In the genomic region with DNA sequence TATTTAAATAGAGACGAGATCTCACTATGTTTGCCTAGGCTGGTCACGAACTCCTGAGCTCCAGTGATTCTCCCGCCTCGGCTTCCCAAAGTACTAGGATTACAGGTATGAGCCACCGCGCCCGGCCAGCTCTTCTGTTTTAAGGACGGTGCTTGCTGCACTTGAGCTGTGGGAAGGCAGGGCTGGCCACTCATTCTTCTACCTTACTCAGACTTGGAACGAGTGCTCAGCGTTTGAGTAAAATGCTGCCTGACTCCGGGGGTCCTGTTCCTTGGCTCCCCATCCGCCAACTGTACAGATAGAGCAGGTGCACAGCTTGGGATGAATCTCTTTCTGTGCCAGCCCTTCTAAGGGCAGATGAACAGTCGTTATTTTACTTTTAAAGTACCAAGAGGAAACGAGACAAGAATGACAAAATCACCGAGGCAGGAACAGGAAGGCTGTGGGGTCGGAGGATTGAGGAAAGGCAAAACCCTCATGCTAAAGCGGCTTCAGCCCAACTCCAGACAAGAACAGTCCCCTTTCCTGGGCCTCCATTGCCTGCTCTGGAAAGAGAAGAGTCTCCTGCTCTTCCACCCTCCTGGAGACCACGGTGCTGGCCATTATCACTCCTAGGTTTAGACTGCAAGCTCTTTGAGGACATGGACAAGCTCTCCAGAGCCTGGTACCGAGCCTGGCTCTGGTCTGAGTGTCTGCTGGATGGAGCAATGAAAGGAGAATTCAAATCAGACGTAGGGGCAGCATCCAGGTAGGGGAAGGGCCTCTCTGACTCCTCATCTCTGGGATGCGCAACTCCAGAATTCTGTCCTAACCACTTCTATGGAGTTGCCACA, we compare ENCODE assay signal across 8 cellular contexts. TPM values are rescaled to one million over a fixed set of nuclear protein-coding genes. Genes with fewer than 3 reads are reported as not detected.
DNase-seq lines count a peak whose midpoint lies in the region; ATAC-seq and TF ChIP-seq lines count a peak whose summit lies in the region.

No MANE protein-coding gene starts in this region.

- peak overlapping the region; percentile 91 to 98 for H3K27ac ChIP-seq in ascending aorta
- H3K27ac ChIP-seq in mucosa of rectum (ENCODE audit: low read depth in 2 of 2, low read length in 2 of 2) = peak overlapping the region; percentile 99 to 100

- no peak for TF ChIP-seq CTCF in ascending aorta (IDR thresholded peaks at IDR 0.05)

- intact Hi-C loops in ascending aorta (cut with DNase I) = loop anchor here (2.0 kb wide), 1 partner anchor 38 kb away; the partner anchor contains the start of gene DNAL4

- peaks cover 12 to 23% of the 10 kb centered on the region in 2 donors for H3K4me1 ChIP-seq in ascending aorta
- H3K4me1 ChIP-seq in mucosa of rectum (ENCODE audit: control insufficient read depth in 2 of 2, insufficient read depth in 2 of 2, low read length in 2 of 2) = peaks cover 24 to 26% of the 10 kb centered on the region in 2 donors

- H3K9me3 ChIP-seq in MG63 (no peaks in the 10 kb centered on the region), ascending aorta (no peaks in the 10 kb centered on the region), mucosa of rectum (ENCODE audit: control insufficient read depth in 2 of 2, low read length in 2 of 2) (no peaks in the 10 kb centered on the region)

- H3K4me3 ChIP-seq in MG63 (peak overlapping the region; percentile 58), ascending aorta (peak overlapping the region; percentile 72 to 79), mucosa of rectum (ENCODE audit: low read length in 2 of 2) (peak overlapping the region; percentile 71 to 82)

- H3K36me3 ChIP-seq in MG63 = peaks cover 20% of the 10 kb centered on the region
- H3K36me3 ChIP-seq in ascending aorta = peaks cover 15 to 17% of the 10 kb centered on the region in 2 donors
- H3K36me3 ChIP-seq in mucosa of rectum (ENCODE audit: control insufficient read depth in 2 of 2, insufficient read depth in 2 of 2, low read length in 2 of 2) = peaks cover 6 to 11% of the 10 kb centered on the region in 2 donors

- ATAC-seq in GM19455 (IDR thresholded peaks at IDR 0.05; ENCODE audit: unreplicated experiment) = no peak
- no peak for ATAC-seq in GM21381 (IDR thresholded peaks at IDR 0.05; ENCODE audit: unreplicated experiment)

- no peaks in the 10 kb centered on the region for H3K27me3 ChIP-seq in MG63
- H3K27me3 ChIP-seq in ascending aorta = no peaks in the 10 kb centered on the region
- no peaks in the 10 kb centered on the region for H3K27me3 ChIP-seq in mucosa of rectum (ENCODE audit: control insufficient read depth in 2 of 2, insufficient read depth in 2 of 2, low read length in 2 of 2)

- peak overlapping the region; percentile 82 to 84 for H3K9ac ChIP-seq in mucosa of rectum (ENCODE audit: low read depth in 1 of 2, low read length in 2 of 2)

- DNase-seq in DMS114 treated with DMSO at 0.1 percent for 48 hours (lab: John Stamatoyannopoulos, UW; ENCODE audit: unreplicated experiment) = peak; percentile 31
- no peak for DNase-seq in MG63
- no peak for DNase-seq in ascending aorta (ENCODE audit: low spot score in 2 of 2)
- no peak for DNase-seq in SW 1271 (lab: John Stamatoyannopoulos, UW)
- DNase-seq in ureter (ENCODE audit: low spot score) = no peak

RNA-seq across cellular contexts. Expression of gene SUN2, which starts 1.0 kb away (rescaled TPM):
- 126 and 182 TPM in 2 replicates for total RNA-seq in MG63 (2014; rRNA removed; shearing (Covaris generic); ENCODE audit: low replicate concordance)
- 896 TPM for total RNA-seq in ascending aorta
- total RNA-seq in ureter = 186 TPM

RNA-seq across cellular contexts. Expression of gene DNAL4, which starts 37.1 kb away (rescaled TPM):
- total RNA-seq in MG63 (2014; rRNA removed; shearing (Covaris generic); ENCODE audit: low replicate concordance) = 11.3 and 18.8 TPM in 2 replicates
- total RNA-seq in ascending aorta (18.0 TPM), ureter (27.3 TPM)

RNA-seq across cellular contexts. Expression of gene GTPBP1, which starts 51.1 kb away (rescaled TPM):
- 19.4 and 22.0 TPM in 2 replicates for total RNA-seq in MG63 (2014; rRNA removed; shearing (Covaris generic); ENCODE audit: low replicate concordance)
- total RNA-seq in ascending aorta (89.5 TPM), ureter (72.0 TPM)

RNA-seq across cellular contexts. Expression of gene JOSD1, which starts 56.1 kb away (rescaled TPM):
- total RNA-seq in MG63 (2014; rRNA removed; shearing (Covaris generic); ENCODE audit: low replicate concordance) = 47.5 and 113 TPM in 2 replicates
- 153 TPM for total RNA-seq in ascending aorta
- 39.7 TPM for total RNA-seq in ureter
